15 cellular contexts compared by ENCODE assay signal in the genomic region with DNA sequence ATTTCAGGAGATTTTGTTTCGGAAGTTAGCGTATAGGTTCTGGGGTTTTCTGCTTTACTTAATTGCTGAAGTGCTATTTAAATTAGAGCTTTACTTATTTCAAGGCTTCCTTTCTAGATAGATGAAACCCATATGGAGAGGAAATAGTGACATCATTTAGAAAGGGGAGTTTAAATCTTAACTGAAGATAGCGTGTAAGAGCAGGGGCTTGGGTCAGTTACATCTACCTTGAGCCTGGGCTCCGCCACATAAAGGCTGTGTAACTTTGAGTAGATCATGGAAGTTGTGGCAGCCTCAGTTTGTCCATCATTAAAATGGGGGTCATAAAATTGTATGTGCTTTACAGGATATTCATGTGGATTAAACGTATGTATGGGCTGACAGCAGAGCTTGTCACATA. TPM values are rescaled to one million over a fixed set of nuclear protein-coding genes. Genes with fewer than 3 reads are reported as not detected.
DNase-seq lines count a peak whose midpoint lies in the region; ATAC-seq, FAIRE-seq and TF ChIP-seq lines count a peak whose summit lies in the region.
"Had no signal": no experiment of that assay in that cellular context is flagged by ENCODE, and none has a peak within 500 bp of the region (broad histone marks: within the 10 kb centered on the region; RNA-seq: fewer than 3 reads in every experiment).

No MANE protein-coding gene starts in this region.

- peaks cover 3% of the 10 kb centered on the region for H3K36me3 Mint-ChIP-seq in activated naive CD8-positive, alpha-beta T cell treated with anti-CD3 and anti-CD28 coated beads for 36 hours
- peaks cover 4% of the 10 kb centered on the region for H3K36me3 Mint-ChIP-seq in neural crest cell (ENCODE audit: low read depth)

- H3K27me3 Mint-ChIP-seq in activated naive CD8-positive, alpha-beta T cell treated with anti-CD3 and anti-CD28 coated beads for 36 hours: no peaks in the 10 kb centered on the region
- no peaks in the 10 kb centered on the region for H3K27me3 Mint-ChIP-seq in neural crest cell (ENCODE audit: low read depth)
- H3K27me3 Mint-ChIP-seq: dendritic cell treated with granulocyte-macrophage colony-stimulating factor and Interleukin-4, amounts not matched to agents 40 ng/mL and 50 ng/mL, for 4 days had no signal

- H3K36me3 ChIP-seq in BLaER1 treated with 17β-estradiol and CSF1 and Interleukin-3, amounts not matched to agents 10 nM and 100 nM: peaks cover 0 to 16% (median 4%) of the 10 kb centered on the region in 11 experiments; a peak in 6 of 22 replicates
- no peaks in the 10 kb centered on the region for H3K36me3 ChIP-seq in left lung

- peak overlapping the region; percentile 69 for H3K27ac Mint-ChIP-seq in activated naive CD8-positive, alpha-beta T cell treated with anti-CD3 and anti-CD28 coated beads for 36 hours
- H3K27ac Mint-ChIP-seq in neural crest cell (ENCODE audit: unreplicated experiment): no peak overlapping the region
- H3K27ac Mint-ChIP-seq: dendritic cell treated with granulocyte-macrophage colony-stimulating factor and Interleukin-4, amounts not matched to agents 40 ng/mL and 50 ng/mL, for 4 days had no signal

- TF ChIP-seq CTCF in neural crest cell (conservative IDR thresholded peaks at IDR 0.05): no peak
- no peak for TF ChIP-seq CTCF in left lung (IDR thresholded peaks at IDR 0.05)

- peaks cover 37 to 59% (median 48%) of the 10 kb centered on the region in 10 experiments for H3K4me1 ChIP-seq in BLaER1 treated with 17β-estradiol and CSF1 and Interleukin-3, amounts not matched to agents 10 nM and 100 nM
- peaks cover 19 to 40% of the 10 kb centered on the region in 2 donors for H3K4me1 ChIP-seq in left lung

- peaks cover 36% of the 10 kb centered on the region for H3K4me1 Mint-ChIP-seq in activated naive CD8-positive, alpha-beta T cell treated with anti-CD3 and anti-CD28 coated beads for 36 hours
- H3K4me1 Mint-ChIP-seq in neural crest cell: peaks cover 22% of the 10 kb centered on the region

- no peaks in the 10 kb centered on the region for H3K27me3 ChIP-seq in BLaER1 treated with 17β-estradiol and CSF1 and Interleukin-3, amounts not matched to agents 10 nM and 100 nM
- no peaks in the 10 kb centered on the region for H3K27me3 ChIP-seq in left lung

- no peak overlapping the region for H3K4me3 ChIP-seq in BLaER1 treated with 17β-estradiol and CSF1 and Interleukin-3, amounts not matched to agents 10 nM and 100 nM
- no peak overlapping the region for H3K4me3 ChIP-seq in left lung

- in situ Hi-C loops in G401 (cut with HindIII; ENCODE audit: low sequenced_read_pairs): no loop called here

- intact Hi-C loops in left lung (cut with DNase I): no loop called here

- peaks cover 13 to 81% (median 54%) of the 10 kb centered on the region in 11 experiments; a peak in 20 of 22 replicates for H4K20me1 ChIP-seq in BLaER1 treated with 17β-estradiol and CSF1 and Interleukin-3, amounts not matched to agents 10 nM and 100 nM

- H3K9ac ChIP-seq in BLaER1 treated with 17β-estradiol and CSF1 and Interleukin-3, amounts not matched to agents 10 nM and 100 nM: no peak overlapping the region

- ATAC-seq in left lung: no peak

- FAIRE-seq in GM12892 (lab: Jason Lieb, UNC): peak; percentile 66
- FAIRE-seq in GM19239 (lab: Jason Lieb, UNC): no peak
- FAIRE-seq: TTC549 had no signal

- H3K4me3 Mint-ChIP-seq in activated naive CD8-positive, alpha-beta T cell treated with anti-CD3 and anti-CD28 coated beads for 36 hours: no peak overlapping the region
- H3K4me3 Mint-ChIP-seq in neural crest cell: peak overlapping the region; percentile 29
- H3K4me3 Mint-ChIP-seq: dendritic cell treated with granulocyte-macrophage colony-stimulating factor and Interleukin-4, amounts not matched to agents 40 ng/mL and 50 ng/mL, for 4 days had no signal

- H3K4me2 ChIP-seq in BLaER1 treated with 17β-estradiol and CSF1 and Interleukin-3, amounts not matched to agents 10 nM and 100 nM: peak overlapping the region in 7 of 11 experiments; percentile 6 to 45 (median 29); a peak in 10 of 22 replicates

- no peak for TF ChIP-seq POLR2A in GM12892 (IDR thresholded peaks at IDR 0.05; ENCODE audit: low read depth, low read length)

- H3K9me3 ChIP-seq in BLaER1 treated with 17β-estradiol and CSF1 and Interleukin-3, amounts not matched to agents 10 nM and 100 nM (replicated peaks in 1 of 11): no peaks in the 10 kb centered on the region
- H3K9me3 ChIP-seq in left lung: no peaks in the 10 kb centered on the region

- H3K9me3 Mint-ChIP-seq in activated naive CD8-positive, alpha-beta T cell treated with anti-CD3 and anti-CD28 coated beads for 36 hours: no peaks in the 10 kb centered on the region
- H3K9me3 Mint-ChIP-seq in neural crest cell: no peaks in the 10 kb centered on the region
- H3K9me3 Mint-ChIP-seq: dendritic cell treated with granulocyte-macrophage colony-stimulating factor and Interleukin-4, amounts not matched to agents 40 ng/mL and 50 ng/mL, for 4 days had no signal

- no peak overlapping the region; a peak in 1 of 22 replicates for H3K27ac ChIP-seq in BLaER1 treated with 17β-estradiol and CSF1 and Interleukin-3, amounts not matched to agents 10 nM and 100 nM
- no peak overlapping the region for H3K27ac ChIP-seq in left lung

- DNase-seq in GM12892 (ENCODE audit: insufficient read length) (no peak), neural crest cell (ENCODE audit: low read depth, low spot score) (no peak), RKO (ENCODE audit: low spot score) (no peak), G401 (ENCODE audit: low spot score) (no peak), left lung (no peak), GM19239 (ENCODE audit: insufficient read length, low spot score) (no peak)
- no peak for DNase-seq in activated naive CD8-positive, alpha-beta T cell treated with anti-CD3 and anti-CD28 coated beads for 36 hours
- DNase-seq: C1 segment of cervical spinal cord; NCI-H1417; NCI-H69; stimulated activated CD4-positive, alpha-beta T cell treated with anti-CD3 and anti-CD28 coated beads, Interleukin-2, amount 100 ng/mL, for 48 hours; stimulated activated naive CD4-positive, alpha-beta T cell treated with Interleukin-2 at 50 U/mL for 16 hours had no signal

RNA-seq across cellular contexts. Expression of a gene that starts 4.7 kb away (rescaled TPM):
- 17.6 TPM for polyA plus RNA-seq in GM12892 (2012; ENCODE audit: missing spikeins)
- total RNA-seq in activated naive CD8-positive, alpha-beta T cell treated with anti-CD3 and anti-CD28 coated beads for 36 hours: 10 to 100 TPM; 37.5 to 41.9 TPM
- total RNA-seq in neural crest cell (55.7 and 56.3 TPM in 2 replicates), left lung (10 to 100 TPM; 59.6 to 61.0 TPM)
- total RNA-seq in G401 (2014; rRNA removed; shearing (Covaris generic)): 12.0 and 12.7 TPM in 2 replicates

RNA-seq across cellular contexts. Expression of a gene that starts 11.7 kb away (rescaled TPM):
- 449 TPM for polyA plus RNA-seq in GM12892 (2012; ENCODE audit: missing spikeins)
- 100 to 1,000 TPM; 708 to 723 TPM for total RNA-seq in activated naive CD8-positive, alpha-beta T cell treated with anti-CD3 and anti-CD28 coated beads for 36 hours
- total RNA-seq in neural crest cell: 314 and 316 TPM in 2 replicates
- 290 and 347 TPM in 2 replicates for total RNA-seq in G401 (2014; rRNA removed; shearing (Covaris generic))
- total RNA-seq in left lung: 10 to 100 TPM; 80.4 to 93.9 TPM

RNA-seq across cellular contexts. Expression of a gene that starts 18.6 kb away (rescaled TPM):
- polyA plus RNA-seq in GM12892 (2012; ENCODE audit: missing spikeins): 96.2 TPM
- total RNA-seq in activated naive CD8-positive, alpha-beta T cell treated with anti-CD3 and anti-CD28 coated beads for 36 hours: 10 to 100 TPM; 79.4 to 79.7 TPM
- total RNA-seq in neural crest cell (74.8 and 76.8 TPM in 2 replicates), left lung (100 to 1,000 TPM in 1 of 2 donors, 10 to 100 TPM in 1; 98.4 to 112 TPM)
- total RNA-seq in G401 (2014; rRNA removed; shearing (Covaris generic)): 105 and 117 TPM in 2 replicates
